Comparison of ENCODE assay signal across 9 cellular contexts in the genomic region with DNA sequence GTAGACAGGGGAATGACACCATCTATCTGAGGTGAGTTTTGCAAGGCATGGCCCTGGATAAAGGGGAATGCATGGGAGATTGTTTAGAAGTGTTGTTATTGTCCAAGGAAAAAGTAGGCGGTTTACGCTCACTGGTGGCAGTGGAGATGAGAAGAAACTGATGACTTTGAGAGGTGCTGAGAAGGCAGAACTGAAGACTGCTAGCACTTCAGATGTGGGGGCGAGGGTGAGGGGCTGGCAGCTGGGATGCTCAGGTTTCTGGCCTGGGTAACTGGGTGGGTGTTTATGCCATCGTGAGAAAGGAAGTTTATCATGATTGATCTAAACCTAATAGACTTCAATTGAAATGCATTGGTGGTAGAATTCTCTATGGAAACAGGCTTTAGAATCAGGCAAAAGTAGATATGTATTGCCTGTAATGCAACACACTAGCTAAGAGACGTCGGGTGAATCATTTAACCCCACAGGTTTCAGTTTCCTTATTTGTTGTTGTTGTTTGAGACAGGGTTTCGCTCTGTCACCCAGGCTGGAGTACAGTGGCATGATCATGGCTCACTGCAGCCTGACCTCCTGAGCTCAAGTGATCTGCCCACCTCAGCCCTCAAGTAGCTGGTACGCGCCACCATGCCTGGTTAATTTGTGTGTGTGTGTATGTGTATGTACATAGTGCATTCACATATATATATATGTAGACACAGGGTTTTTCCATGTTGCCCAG.
DNase-seq lines count a peak whose midpoint lies in the region; ATAC-seq and TF ChIP-seq lines count a peak whose summit lies in the region.
"Had no signal": no experiment of that assay in that cellular context is flagged by ENCODE, and none has a peak within 500 bp of the region (broad histone marks: within the 10 kb centered on the region; RNA-seq: fewer than 3 reads in every experiment).

No MANE protein-coding gene starts in this region.

- peaks cover 7% of the 10 kb centered on the region for H3K4me1 Mint-ChIP-seq in activated CD4-positive, alpha-beta T cell treated with anti-CD3 and anti-CD28 coated beads, Interleukin-2, amount 10 ng/mL, durations not matched to agents 24 days and 14 days
- peaks cover 10% of the 10 kb centered on the region for H3K4me1 Mint-ChIP-seq in activated CD4-positive, alpha-beta T cell treated with anti-CD3 and anti-CD28 coated beads, Interleukin-2, amount 10 ng/mL, durations not matched to agents 7 days and 5 days

- H3K27ac Mint-ChIP-seq in activated CD4-positive, alpha-beta T cell treated with anti-CD3 and anti-CD28 coated beads, Interleukin-2, amount 10 ng/mL, durations not matched to agents 24 days and 14 days = peak overlapping the region; percentile 41
- H3K27ac Mint-ChIP-seq in activated CD4-positive, alpha-beta T cell treated with anti-CD3 and anti-CD28 coated beads, Interleukin-2, amount 10 ng/mL, durations not matched to agents 7 days and 5 days = no peak overlapping the region

- no peaks in the 10 kb centered on the region for H3K36me3 ChIP-seq in effector memory CD4-positive, alpha-beta T cell (ENCODE audit: control insufficient read depth, insufficient read depth, low read length)
- H3K36me3 ChIP-seq in stomach = no peaks in the 10 kb centered on the region

- TF ChIP-seq CTCF in stomach (IDR thresholded peaks at IDR 0.05) = no peak

- H3K27ac ChIP-seq in layer of hippocampus (ENCODE audit: low read depth, low read length) (peak overlapping the region; percentile 10), stomach (peak overlapping the region in 1 of 5 donors; percentile 50)
- H3K27ac ChIP-seq in effector memory CD4-positive, alpha-beta T cell (ENCODE audit: insufficient read depth, low read length, poor library complexity, severe bottlenecking) = no peak overlapping the region

- no peaks in the 10 kb centered on the region for H3K36me3 Mint-ChIP-seq in activated CD4-positive, alpha-beta T cell treated with anti-CD3 and anti-CD28 coated beads, Interleukin-2, amount 10 ng/mL, durations not matched to agents 24 days and 14 days (ENCODE audit: low read depth)
- H3K36me3 Mint-ChIP-seq in activated CD4-positive, alpha-beta T cell treated with anti-CD3 and anti-CD28 coated beads, Interleukin-2, amount 10 ng/mL, durations not matched to agents 7 days and 5 days (ENCODE audit: low read depth) = no peaks in the 10 kb centered on the region

- H3K27me3 Mint-ChIP-seq in activated CD4-positive, alpha-beta T cell treated with anti-CD3 and anti-CD28 coated beads, Interleukin-2, amount 10 ng/mL, durations not matched to agents 24 days and 14 days = peaks cover 25% of the 10 kb centered on the region
- peaks cover 20% of the 10 kb centered on the region for H3K27me3 Mint-ChIP-seq in activated CD4-positive, alpha-beta T cell treated with anti-CD3 and anti-CD28 coated beads, Interleukin-2, amount 10 ng/mL, durations not matched to agents 7 days and 5 days

- H3K9me3 ChIP-seq in effector memory CD4-positive, alpha-beta T cell (ENCODE audit: control insufficient read depth, low read length) = no peaks in the 10 kb centered on the region
- H3K9me3 ChIP-seq in stomach = no peaks in the 10 kb centered on the region

- DNase-seq in activated CD4-positive, alpha-beta T cell treated with anti-CD3 and anti-CD28 coated beads, Interleukin-2, amount 10 ng/mL, durations not matched to agents 24 days and 14 days = peak; percentile 69
- DNase-seq in activated CD4-positive, alpha-beta T cell treated with anti-CD3 and anti-CD28 coated beads, Interleukin-2, amount 10 ng/mL, durations not matched to agents 7 days and 5 days = no peak
- DNase-seq in HPDE6-E6E7 (ENCODE audit: extremely low spot score) = no peak
- no peak for DNase-seq in effector memory CD4-positive, alpha-beta T cell
- no peak for DNase-seq in stomach
- DNase-seq: KG1 had no signal

- no peak for TF ChIP-seq EP300 in stomach (IDR thresholded peaks at IDR 0.05)

- H3K27me3 ChIP-seq in layer of hippocampus (ENCODE audit: control insufficient read depth, insufficient read depth, low read length) (no peaks in the 10 kb centered on the region), stomach (no peaks in the 10 kb centered on the region)
- H3K27me3 ChIP-seq in effector memory CD4-positive, alpha-beta T cell (replicated peaks; ENCODE audit: control insufficient read depth, insufficient read depth, low read length, poor library complexity, severe bottlenecking) = no peaks in the 10 kb centered on the region

- no peaks in the 10 kb centered on the region for H3K4me1 ChIP-seq in effector memory CD4-positive, alpha-beta T cell (ENCODE audit: control insufficient read depth, insufficient read depth, low read length, poor library complexity, severe bottlenecking)
- peaks cover 0 to 8% (median 0%) of the 10 kb centered on the region in 4 donors for H3K4me1 ChIP-seq in stomach

- CTCF ChIA-PET in activated CD4-positive, alpha-beta T cell treated with anti-CD3 and anti-CD28 coated beads, Interleukin-2, amount 10 ng/mL, durations not matched to agents 7 days and 5 days (lab: Charles Lee) = interaction anchor here (2.0 kb wide), 1 partner anchor 200 kb away, joined by 4 read pairs; no protein-coding TSS in a partner anchor

- POLR2A ChIA-PET in activated CD4-positive, alpha-beta T cell treated with anti-CD3 and anti-CD28 coated beads, Interleukin-2, amount 10 ng/mL, durations not matched to agents 7 days and 5 days (lab: Charles Lee) = no interaction called here

- intact Hi-C loops in activated CD4-positive, alpha-beta T cell treated with anti-CD3 and anti-CD28 coated beads, Interleukin-2, amount 10 ng/mL, durations not matched to agents 24 days and 14 days (cut with micrococcal nuclease) = loop anchor here (10.0 kb wide), 1 partner anchor 171 kb away; no protein-coding TSS in a partner anchor
- intact Hi-C loops in stomach (cut with DNase I; ENCODE audit: low total_unique reads) = no loop called here

- H3K4me3 Mint-ChIP-seq in activated CD4-positive, alpha-beta T cell treated with anti-CD3 and anti-CD28 coated beads, Interleukin-2, amount 10 ng/mL, durations not matched to agents 24 days and 14 days = no peak overlapping the region
- H3K4me3 Mint-ChIP-seq in activated CD4-positive, alpha-beta T cell treated with anti-CD3 and anti-CD28 coated beads, Interleukin-2, amount 10 ng/mL, durations not matched to agents 7 days and 5 days = no peak overlapping the region

- WGBS in stomach, 5 donors = 73 to 85% (median 78%) methylated on average over 9 of the region's 9 CpGs

- no peak for TF ChIP-seq POLR2A in stomach (IDR thresholded peaks at IDR 0.05)

- no peaks in the 10 kb centered on the region for H3K9me3 Mint-ChIP-seq in activated CD4-positive, alpha-beta T cell treated with anti-CD3 and anti-CD28 coated beads, Interleukin-2, amount 10 ng/mL, durations not matched to agents 24 days and 14 days
- H3K9me3 Mint-ChIP-seq in activated CD4-positive, alpha-beta T cell treated with anti-CD3 and anti-CD28 coated beads, Interleukin-2, amount 10 ng/mL, durations not matched to agents 7 days and 5 days = no peaks in the 10 kb centered on the region

- ATAC-seq in GM21576 (IDR thresholded peaks at IDR 0.05; ENCODE audit: unreplicated experiment) (peak; percentile 98), HG03175 (IDR thresholded peaks at IDR 0.05; ENCODE audit: unreplicated experiment) (peak; percentile 100)

- H3K4me3 ChIP-seq in effector memory CD4-positive, alpha-beta T cell (ENCODE audit: insufficient read depth, low read depth, low read length, poor library complexity, severe bottlenecking) = no peak overlapping the region
- H3K4me3 ChIP-seq in stomach = no peak overlapping the region
